34 cellular contexts compared by ENCODE assay signal in genomic region chr7:101775181-101775580, GRCh38.
"Had no signal": no experiment of that assay in that cellular context is flagged by ENCODE, and none has a peak within 500 bp of the region (broad histone marks: within the 10 kb centered on the region; RNA-seq: fewer than 3 reads in every experiment).

No MANE protein-coding gene starts in this region.

- H3K27ac ChIP-seq: KMS-11 had no signal

- H3K4me3 ChIP-seq: MG63 had no signal

- H3K27me3 ChIP-seq: MG63 had no signal

- DNase-seq: Karpas-422, Kasumi-1, MG63, MM.1S, MV-4-11, NCI-H1048, NCI-H1092, NCI-H1092 treated with DMSO at 0.1 percent for 48 hours, NCI-H1105, NCI-H1105 treated with DMSO at 0.1 percent for 48 hours, NCI-H1417, NCI-H1417 treated with DMSO at 0.1 percent for 48 hours, NCI-H1436, NCI-H1436 treated with DMSO at 0.1 percent for 48 hours, NCI-H146, NCI-H1694, NCI-H1694 treated with DMSO at 0.1 percent for 48 hours, NCI-H187, NCI-H187 treated with DMSO at 0.1 percent for 48 hours, NCI-H1930, NCI-H2029, NCI-H2029 treated with DMSO at 0.1 percent for 48 hours, NCI-H2081, NCI-H2081 treated with DMSO at 0.1 percent for 48 hours, NCI-H2107, NCI-H2171, NCI-H2171 treated with DMSO at 0.1 percent for 48 hours, NCI-H2227 treated with DMSO at 0.1 percent for 48 hours, NCI-H226, NCI-H345, NCI-H446, NCI-H446 treated with DMSO at 0.1 percent for 48 hours, NCI-H510A had no signal

- H3K9me3 ChIP-seq: MG63 had no signal

- H3K36me3 ChIP-seq: MG63 had no signal

- H3K9ac ChIP-seq: KMS-11 had no signal

- H3K4me2 ChIP-seq: KMS-11 had no signal
